In genomic region chr5:73037545-73037944, GRCh38 we compare ENCODE assay signal across 27 cellular contexts.
"Had no signal": no experiment of that assay in that cellular context is flagged by ENCODE, and none has a peak within 500 bp of the region (broad histone marks: within the 10 kb centered on the region; RNA-seq: fewer than 3 reads in every experiment).

No MANE protein-coding gene starts in this region.

- H3K9me3 ChIP-seq: pancreas, psoas muscle, spleen, suprapubic skin, testis, tibial artery, transverse colon, upper lobe of right lung, uterus had no signal

- H3K4me1 ChIP-seq: pancreas, psoas muscle, spleen, suprapubic skin, testis, tibial artery, transverse colon, upper lobe of right lung, uterus had no signal

- DNase-seq: naive thymus-derived CD4-positive, alpha-beta T cell; natural killer cell; occipital lobe; pancreas; psoas muscle; right cardiac atrium; spleen; stimulated activated CD4-positive, alpha-beta T cell treated with anti-CD3 and anti-CD28 coated beads, Interleukin-12 subunit alpha, Interleukin-12 subunit beta, amount 100 ng/mL, for 4 hours; stimulated activated CD4-positive, alpha-beta T cell treated with anti-CD3 and anti-CD28 coated beads, Interleukin-1b, Interleukin-23, amount 100 ng/mL, for 48 hours; stimulated activated CD4-positive, alpha-beta T cell treated with anti-CD3 and anti-CD28 coated beads, Interleukin-4, amount 100 ng/mL, for 1 hour; stimulated activated CD4-positive, alpha-beta T cell treated with anti-CD3 and anti-CD28 coated beads, Interleukin-4, amount 100 ng/mL, for 4 hours; stimulated activated CD8-positive, alpha-beta memory T cell treated with anti-CD3 and anti-CD28 coated beads, Interleukin-4, amount 100 ng/mL, for 48 hours; stimulated activated naive CD4-positive, alpha-beta T cell; stimulated activated naive CD8-positive, alpha-beta T cell treated with anti-CD3 and anti-CD28 coated beads, Interleukin-15, amount 100 ng/mL, for 72 hours; stimulated activated naive CD8-positive, alpha-beta T cell treated with anti-CD3 and anti-CD28 coated beads, Interleukin-15, Interleukin-2, amounts not matched to agents 100 U/mL and 50 U/mL, for 24 hours; substantia nigra; testis; tibial artery; transverse colon; upper lobe of right lung; uterus had no signal

- ATAC-seq: naive thymus-derived CD4-positive, alpha-beta T cell; natural killer cell; pancreas; psoas muscle; right cardiac atrium; sciatic nerve; stimulated activated memory B cell treated with anti-CD40 and anti-IgM and Interleukin-4, amounts not matched to agents 10 μg/mL and 1 μg/mL and 100 μg/mL, for 72 hours; stimulated activated naive CD8-positive, alpha-beta T cell treated with anti-CD3 and anti-CD28 coated beads, Interleukin-15, amount 100 ng/mL, for 72 hours; stimulated activated naive CD8-positive, alpha-beta T cell treated with anti-CD3 and anti-CD28 coated beads, Interleukin-15, Interleukin-2, amounts not matched to agents 100 U/mL and 50 U/mL, for 24 hours; upper lobe of right lung had no signal

- H3K4me3 ChIP-seq: neural progenitor cell, pancreas, psoas muscle, skin epidermis, smooth muscle cell, spleen, suprapubic skin, testis, tibial artery, transverse colon, upper lobe of right lung, uterus had no signal

- H2AFZ ChIP-seq: neural progenitor cell had no signal

- H3K4me2 ChIP-seq: neural progenitor cell, smooth muscle cell had no signal

- H3K27ac ChIP-seq: neural progenitor cell, pancreas, psoas muscle, skin epidermis, spleen, suprapubic skin, testis, tibial artery, transverse colon, upper lobe of right lung, uterus had no signal

- H3K27me3 ChIP-seq: neural progenitor cell, pancreas, spleen, suprapubic skin, testis, tibial artery, transverse colon, upper lobe of right lung, uterus had no signal
